In the genomic region with DNA sequence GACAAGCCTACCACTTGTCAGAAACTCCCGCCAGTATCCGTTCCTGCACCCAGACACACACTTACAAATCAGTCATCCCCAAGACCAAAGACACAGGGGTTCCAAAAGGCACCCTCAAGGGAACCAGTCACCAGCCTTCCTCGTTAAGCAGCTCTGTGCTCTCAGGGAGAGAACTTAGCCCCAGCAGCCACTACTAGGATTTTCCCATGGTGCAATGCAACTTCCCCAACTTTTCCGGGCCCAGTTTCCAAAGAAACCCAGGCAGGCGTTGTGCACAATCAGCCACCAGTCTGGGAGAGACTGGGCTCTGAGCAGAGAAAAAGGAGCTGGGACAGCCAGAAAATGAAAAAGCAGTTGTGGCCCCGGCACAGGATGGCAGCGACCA, we compare ENCODE assay signal across 8 cellular contexts. TPM values are rescaled to one million over a fixed set of nuclear protein-coding genes. Genes with fewer than 3 reads are reported as not detected.
A peak's percentile ranks its signal among the peaks of the same experiment; 100 is the strongest.
DNase-seq lines count a peak whose midpoint lies in the region; ATAC-seq and TF ChIP-seq lines count a peak whose summit lies in the region.

No MANE protein-coding gene starts in this region.

- H3K4me1 ChIP-seq in PC-9 (replicated peaks; ENCODE audit: insufficient read depth) = peaks cover 42% of the 10 kb centered on the region
- peaks cover 0 to 8% of the 10 kb centered on the region in 2 donors for H3K4me1 ChIP-seq in uterus

- H3K27me3 ChIP-seq in PC-9 (ENCODE audit: insufficient read depth, low read depth) (no peaks in the 10 kb centered on the region), uterus (no peaks in the 10 kb centered on the region)

- H3K36me3 ChIP-seq in PC-9 (ENCODE audit: low read depth) (no peaks in the 10 kb centered on the region), uterus (no peaks in the 10 kb centered on the region)

- peak overlapping the region; percentile 91 for H3K4me3 Mint-ChIP-seq in endothelial cell (ENCODE audit: unreplicated experiment)

- H3K27ac ChIP-seq in PC-9 (no peak overlapping the region), uterus (peak overlapping the region; percentile 85 to 90)

- DNase-seq in G401 (ENCODE audit: low spot score) (peak; percentile 57), PC-9 (no peak), endothelial cell (ENCODE audit: low spot score) (no peak), midbrain (lab: John Stamatoyannopoulos, UW) (peak; percentile 26), uterus (peak; percentile 47 to 48), NCI-H1092 treated with DMSO at 0.1 percent for 48 hours (lab: John Stamatoyannopoulos, UW) (no peak)

- CTCF ChIA-PET in PC-9 (lab: Charles Lee) = interaction anchor here (0.6 kb wide), 1 partner anchor 104 kb away, joined by 12 read pairs; no protein-coding TSS in a partner anchor

- peak overlapping the region; percentile 82 for H2AFZ ChIP-seq in PC-9

- no peaks in the 10 kb centered on the region for H3K9me2 ChIP-seq in PC-9 (ENCODE audit: insufficient read depth)

- peaks cover 12% of the 10 kb centered on the region for H3K27me3 Mint-ChIP-seq in endothelial cell (ENCODE audit: unreplicated experiment)

- H3K4me3 ChIP-seq in PC-9 (peak overlapping the region; percentile 80), uterus (peak overlapping the region; percentile 55 to 85)

- H3F3A ChIP-seq in PC-9 (ENCODE audit: insufficient read depth, low read depth) = peaks cover 25% of the 10 kb centered on the region

- peaks cover 20% of the 10 kb centered on the region for H4K20me1 ChIP-seq in PC-9 (ENCODE audit: insufficient read depth)

- H3K4me1 Mint-ChIP-seq in endothelial cell (ENCODE audit: unreplicated experiment) = peaks cover 41% of the 10 kb centered on the region

- H3K9me3 ChIP-seq in PC-9 (ENCODE audit: insufficient read depth, low read depth) (no peaks in the 10 kb centered on the region), uterus (no peaks in the 10 kb centered on the region)

- H3K9me3 Mint-ChIP-seq in endothelial cell (ENCODE audit: unreplicated experiment) = no peaks in the 10 kb centered on the region

- TF ChIP-seq POLR2A in uterus (IDR thresholded peaks at IDR 0.05) = no peak

- H3K27ac Mint-ChIP-seq in endothelial cell (ENCODE audit: unreplicated experiment) = peak overlapping the region; percentile 22

- H3K4me2 ChIP-seq in PC-9 = peak overlapping the region; percentile 95

- ATAC-seq in GM19455 (IDR thresholded peaks at IDR 0.05; ENCODE audit: unreplicated experiment) (no peak), HG03108 (IDR thresholded peaks at IDR 0.05; ENCODE audit: unreplicated experiment) (no peak)

- peaks cover 57% of the 10 kb centered on the region for H3K79me2 ChIP-seq in PC-9 (ENCODE audit: low read depth)

- POLR2A ChIA-PET in PC-9 (lab: Charles Lee; ENCODE audit: unreplicated experiment) = interaction anchor here (0.6 kb wide), 1 partner anchor 67 kb away, joined by 3 read pairs; no protein-coding TSS in a partner anchor

- TSS peak; percentile 42 for BruUV-seq in PC-9 (replicated peaks; lab: Mats Ljungman, UMichigan)

- intact Hi-C loops in PC-9 (cut with micrococcal nuclease; ENCODE audit: unreplicated experiment) = loop anchor here (2.0 to 5.0 kb wide), 3 partner anchors 27 to 47 kb away; no protein-coding TSS in a partner anchor
- intact Hi-C loops in uterus (cut with DNase I; ENCODE audit: low total_unique reads) = loop anchor here (10.0 kb wide), 1 partner anchor 81 kb away; no protein-coding TSS in a partner anchor

- in situ Hi-C loops in G401 (cut with HindIII; ENCODE audit: low sequenced_read_pairs) = no loop called here

- TF ChIP-seq CTCF in PC-9 (conservative IDR thresholded peaks at IDR 0.05) (no peak), endothelial cell (IDR thresholded peaks at IDR 0.05; ENCODE audit: unreplicated experiment) (no peak), uterus (IDR thresholded peaks at IDR 0.05) (no peak)

- H3K36me3 Mint-ChIP-seq in endothelial cell (ENCODE audit: low read depth, unreplicated experiment) = peaks cover 10% of the 10 kb centered on the region

RNA-seq across cellular contexts. Expression of a gene that starts 1.2 kb away (rescaled TPM):
- 34.5 and 48.7 TPM in 2 replicates for total RNA-seq in G401 (2014; rRNA removed; shearing (Covaris generic))
- 75.5 and 81.7 TPM in 2 replicates for total RNA-seq in PC-9 (2021)
- 64.5 TPM for total RNA-seq in endothelial cell (ENCODE audit: unreplicated experiment)
- 10 to 100 TPM; 27.1 to 72.6 (median 46.5) TPM for total RNA-seq in uterus

Comparison
In these comparisons a context has a peak if more than half of its experiments do, and no peak if none do; other contexts are left out.
1. DNase-seq: peak in G401 (single experiment), midbrain (single experiment) and uterus (2 of 2); none in PC-9 (0 of 2), endothelial cell (single experiment) and NCI-H1092 treated with DMSO at 0.1 percent for 48 hours (single experiment).